Comparison of ENCODE assay signal across 8 cellular contexts in genomic region chr3:122560680-122561079, GRCh38. TPM values are rescaled to one million over a fixed set of nuclear protein-coding genes. Genes with fewer than 3 reads are reported as not detected.
A peak's percentile ranks its signal among the peaks of the same experiment; 100 is the strongest.
DNase-seq lines count a peak whose midpoint lies in the region; ATAC-seq and TF ChIP-seq lines count a peak whose summit lies in the region.

No MANE protein-coding gene starts in this region.

- peaks cover 66% of the 10 kb centered on the region for H3K36me3 Mint-ChIP-seq in activated T-cell treated with anti-CD3 and anti-CD28 coated beads, Interleukin-2, amount 50 U/mL, for 24 hours (ENCODE audit: low read depth)

- DNase-seq in G401 (ENCODE audit: low spot score) (peak; percentile 45), HL-60 (ENCODE audit: low read depth in 1 of 2, low spot score in 1 of 2) (peak in 1 of 2 experiments; percentile 60), NOMO-1 treated with DMSO at 0.1 percent for 48 hours (lab: John Stamatoyannopoulos, UW; ENCODE audit: unreplicated experiment) (peak; percentile 56), fibroblast of villous mesenchyme (ENCODE audit: low read depth) (peak; percentile 74), renal cortical epithelial cell (ENCODE audit: low read depth) (peak; percentile 70), cortex of kidney (lab: John Stamatoyannopoulos, UW) (no peak)
- peak; percentile 36 for DNase-seq in activated T-cell treated with anti-CD3 and anti-CD28 coated beads, Interleukin-2, amount 50 U/mL, for 24 hours

- H3K4me3 ChIP-seq in HL-60 (replicated peaks; ENCODE audit: insufficient read depth, low read length) = no peak overlapping the region
- no peak overlapping the region for H3K4me3 ChIP-seq in fibroblast of villous mesenchyme (ENCODE audit: low read depth, low read length)

- no peak overlapping the region for H3K27ac ChIP-seq in HL-60 (replicated peaks)

- peak overlapping the region; percentile 79 for H3K27ac Mint-ChIP-seq in activated T-cell treated with anti-CD3 and anti-CD28 coated beads, Interleukin-2, amount 50 U/mL, for 24 hours

- in situ Hi-C loops in G401 (cut with HindIII; ENCODE audit: low sequenced_read_pairs) = no loop called here

- H3K9me3 Mint-ChIP-seq in activated T-cell treated with anti-CD3 and anti-CD28 coated beads, Interleukin-2, amount 50 U/mL, for 24 hours = no peaks in the 10 kb centered on the region

- no peak for ATAC-seq in GM21576 (IDR thresholded peaks at IDR 0.05; ENCODE audit: unreplicated experiment)

- H3K27me3 Mint-ChIP-seq in activated T-cell treated with anti-CD3 and anti-CD28 coated beads, Interleukin-2, amount 50 U/mL, for 24 hours = no peaks in the 10 kb centered on the region

- no peak overlapping the region for H3K4me3 Mint-ChIP-seq in activated T-cell treated with anti-CD3 and anti-CD28 coated beads, Interleukin-2, amount 50 U/mL, for 24 hours

- H3K27me3 ChIP-seq in HL-60 (ENCODE audit: insufficient read depth, poor library complexity, severe bottlenecking) = no peaks in the 10 kb centered on the region

- TF ChIP-seq CTCF in HL-60 (IDR thresholded peaks at IDR 0.05; ENCODE audit: insufficient read depth, low read length) (peak; percentile 83), fibroblast of villous mesenchyme (IDR thresholded peaks at IDR 0.05; ENCODE audit: insufficient read depth, low read depth, low read length) (peak; percentile 63)

- H3K4me1 Mint-ChIP-seq in activated T-cell treated with anti-CD3 and anti-CD28 coated beads, Interleukin-2, amount 50 U/mL, for 24 hours (ENCODE audit: low read depth) = peaks cover 41% of the 10 kb centered on the region

RNA-seq across cellular contexts. Expression of gene PARP9, which starts 3.4 kb away (rescaled TPM):
- total RNA-seq in G401 (2014; rRNA removed; shearing (Covaris generic)) = 3.8 and 4.1 TPM in 2 replicates
- total RNA-seq in fibroblast of villous mesenchyme = 21.3 and 34.5 TPM in 2 replicates
- total RNA-seq in renal cortical epithelial cell = 39.8 and 41.5 TPM in 2 replicates

RNA-seq across cellular contexts. Expression of gene DTX3L, which starts 3.5 kb away (rescaled TPM):
- 4.9 and 5.3 TPM in 2 replicates for total RNA-seq in G401 (2014; rRNA removed; shearing (Covaris generic))
- 25.1 and 36.7 TPM in 2 replicates for total RNA-seq in fibroblast of villous mesenchyme
- 39.1 and 55.1 TPM in 2 replicates for total RNA-seq in renal cortical epithelial cell

RNA-seq across cellular contexts. Expression of gene PARP15, which starts 16.8 kb away (rescaled TPM):
- total RNA-seq in G401 (2014; rRNA removed; shearing (Covaris generic)) = not detected in 2 replicates
- total RNA-seq in fibroblast of villous mesenchyme (under 0.01 TPM in 2 replicates), renal cortical epithelial cell (0.20 TPM in 1 of 2 replicates, not detected in the other)

RNA-seq across cellular contexts. Expression of gene KPNA1, which starts 45.9 kb away (rescaled TPM):
- 30.8 and 58.9 TPM in 2 replicates for total RNA-seq in G401 (2014; rRNA removed; shearing (Covaris generic))
- total RNA-seq in fibroblast of villous mesenchyme = 32.2 and 44.0 TPM in 2 replicates
- total RNA-seq in renal cortical epithelial cell = 29.5 and 61.3 TPM in 2 replicates
